8 cellular contexts compared by ENCODE assay signal in genomic region chr9:124264812-124265211, GRCh38. TPM values are rescaled to one million over a fixed set of nuclear protein-coding genes. Genes with fewer than 3 reads are reported as not detected.
DNase-seq lines count a peak whose midpoint lies in the region; ATAC-seq and TF ChIP-seq lines count a peak whose summit lies in the region.

No MANE protein-coding gene starts in this region.

- no peak overlapping the region for H3K9ac ChIP-seq in smooth muscle cell (ENCODE audit: low read depth)

- 72% methylated on average over 8 of the region's 8 CpGs for WGBS in smooth muscle cell (ENCODE audit: low lambda C conversion rate)

- H4K20me1 ChIP-seq in smooth muscle cell (ENCODE audit: low read depth), result peaks cover 87% of the 10 kb centered on the region

- no peak overlapping the region for H3K4me3 ChIP-seq in smooth muscle cell
- H3K4me3 ChIP-seq in breast epithelium, result no peak overlapping the region

- H3K9me3 ChIP-seq in smooth muscle cell (replicated peaks; ENCODE audit: low read depth) (no peaks in the 10 kb centered on the region), breast epithelium (no peaks in the 10 kb centered on the region)

- peaks cover 93% of the 10 kb centered on the region for H3K79me2 ChIP-seq in smooth muscle cell (ENCODE audit: low read depth)

- H3K27me3 ChIP-seq in smooth muscle cell (ENCODE audit: low read depth) (no peaks in the 10 kb centered on the region), breast epithelium (no peaks in the 10 kb centered on the region)

- H3K4me2 ChIP-seq in smooth muscle cell, result no peak overlapping the region

- TF ChIP-seq CTCF in smooth muscle cell (IDR thresholded peaks at IDR 0.05; ENCODE audit: borderline replicate concordance, insufficient read depth, poor library complexity, severe bottlenecking) (no peak), breast epithelium (IDR thresholded peaks at IDR 0.05) (no peak)

- H3K4me1 ChIP-seq in smooth muscle cell (ENCODE audit: low read depth) (peaks cover 50% of the 10 kb centered on the region), breast epithelium (peaks cover 15 to 30% of the 10 kb centered on the region in 2 donors)

- no peaks in the 10 kb centered on the region for H3K36me3 ChIP-seq in smooth muscle cell (ENCODE audit: low read depth)
- H3K36me3 ChIP-seq in breast epithelium, result no peaks in the 10 kb centered on the region

- no peak overlapping the region for H2AFZ ChIP-seq in smooth muscle cell (ENCODE audit: low read depth)

- peaks cover 25% of the 10 kb centered on the region for H3F3A ChIP-seq in smooth muscle cell (ENCODE audit: low read depth)

- intact Hi-C loops in breast epithelium (cut with DNase I; ENCODE audit: low total_unique reads), result no loop called here

- ATAC-seq in GM18858 (IDR thresholded peaks at IDR 0.05; ENCODE audit: unreplicated experiment) (peak; percentile 70), HG02678 (IDR thresholded peaks at IDR 0.05; ENCODE audit: unreplicated experiment) (peak; percentile 63)

- TF ChIP-seq POLR2A in breast epithelium (IDR thresholded peaks at IDR 0.05), result no peak

- DNase-seq in NOMO-1 treated with DMSO at 0.1 percent for 48 hours (lab: John Stamatoyannopoulos, UW; ENCODE audit: unreplicated experiment), result peak; percentile 42
- no peak for DNase-seq in smooth muscle cell (lab: John Stamatoyannopoulos, UW; ENCODE audit: unreplicated experiment)
- DNase-seq in DMS 273 (lab: John Stamatoyannopoulos, UW; ENCODE audit: unreplicated experiment), result no peak
- no peak for DNase-seq in activated CD4-positive, CD25-positive, alpha-beta regulatory T cell (lab: John Stamatoyannopoulos, UW)
- DNase-seq in breast epithelium (ENCODE audit: low spot score in 2 of 2), result no peak
- DNase-seq in T-helper 9 cell, result no peak

- H3K27ac ChIP-seq in smooth muscle cell (ENCODE audit: low read depth) (peak overlapping the region; percentile 97), breast epithelium (no peak overlapping the region)

RNA-seq across cellular contexts. Expression of gene NEK6, which starts 7.1 kb away (rescaled TPM):
- total RNA-seq in smooth muscle cell (41.5 and 45.9 TPM in 2 replicates), breast epithelium (10 to 100 TPM; 17.8 to 31.5 (median 22.2) TPM)
- polyA plus RNA-seq in smooth muscle cell, result 67.6 and 108 TPM in 2 replicates
